16 cellular contexts compared by ENCODE assay signal in the genomic region with DNA sequence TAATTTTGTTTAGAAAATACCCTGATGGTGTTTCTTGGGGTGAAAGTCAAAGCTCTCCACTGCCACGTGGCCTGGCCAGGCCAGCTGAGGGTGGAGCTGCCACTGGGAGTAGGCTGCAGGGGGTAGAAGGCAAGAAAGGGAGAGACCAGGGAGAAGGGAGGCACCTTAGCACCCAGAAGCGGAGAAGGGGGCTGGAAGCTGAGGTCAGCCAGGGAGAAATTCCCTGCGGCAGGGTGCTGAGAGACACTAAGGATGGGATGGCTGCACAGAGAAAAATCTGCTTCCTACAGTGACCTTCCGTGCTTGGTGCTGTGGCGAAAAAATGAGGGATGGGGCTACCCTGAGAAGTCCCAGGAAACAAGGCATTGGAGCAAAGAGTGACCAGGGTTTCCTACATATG.
DNase-seq lines count a peak whose midpoint lies in the region; ATAC-seq and TF ChIP-seq lines count a peak whose summit lies in the region.
"Had no signal": no experiment of that assay in that cellular context is flagged by ENCODE, and none has a peak within 500 bp of the region (broad histone marks: within the 10 kb centered on the region; RNA-seq: fewer than 3 reads in every experiment).

No MANE protein-coding gene starts in this region.

- H3K4me3 ChIP-seq in H7 (ENCODE audit: insufficient read depth, low read depth, low read length): no peak overlapping the region
- no peak overlapping the region for H3K4me3 ChIP-seq in osteoblast (ENCODE audit: insufficient read depth, low read length)
- H3K4me3 ChIP-seq: BLaER1, GM23338, HAP-1 had no signal

- no peaks in the 10 kb centered on the region for H3K36me3 ChIP-seq in H7 (replicated peaks; ENCODE audit: control insufficient read depth, insufficient read depth, low read length)
- H3K36me3 ChIP-seq in osteoblast (ENCODE audit: insufficient read depth, low read length): no peaks in the 10 kb centered on the region
- H3K36me3 ChIP-seq: BLaER1, HAP-1 had no signal

- H3K4me2 ChIP-seq in osteoblast (ENCODE audit: insufficient read depth, low read length): no peak overlapping the region
- H3K4me2 ChIP-seq: BLaER1, GM23338 had no signal

- peak; percentile 2 for DNase-seq in activated T-cell treated with anti-CD3 and anti-CD28 coated beads, Interleukin-2, amount 50 U/mL, for 1 hour
- DNase-seq in activated T-cell treated with anti-CD3 and anti-CD28 coated beads for 4 hours (no peak), H7 (peak; percentile 40), osteoblast (ENCODE audit: insufficient read length, low spot score, missing footprints) (peak; percentile 37), GM19240 (ENCODE audit: insufficient read length, low spot score) (no peak)
- DNase-seq: Caco-2; CD4-positive, CD25-positive, alpha-beta regulatory T cell; CD8-positive, alpha-beta T cell; DMS153; DND-41 had no signal

- no peak for ATAC-seq in GM19397 (IDR thresholded peaks at IDR 0.05; ENCODE audit: unreplicated experiment)
- ATAC-seq: CD8-positive, alpha-beta T cell; GM23338 had no signal

- H3K27me3 ChIP-seq in H7 (ENCODE audit: control insufficient read depth, insufficient read depth, low read length) (no peaks in the 10 kb centered on the region), osteoblast (ENCODE audit: insufficient read depth, low read length) (no peaks in the 10 kb centered on the region)
- H3K27me3 ChIP-seq: BLaER1 had no signal

- H3K4me1 ChIP-seq in osteoblast (ENCODE audit: insufficient read depth, low read length): peaks cover 8% of the 10 kb centered on the region

- H3K79me2 ChIP-seq in osteoblast (ENCODE audit: insufficient read depth, low read length): no peaks in the 10 kb centered on the region

- no peaks in the 10 kb centered on the region for H3K9me3 ChIP-seq in osteoblast (ENCODE audit: low read depth, low read length)
- H3K9me3 ChIP-seq: BLaER1, Caco-2, HAP-1 had no signal

- no peak overlapping the region for H3K27ac ChIP-seq in osteoblast (ENCODE audit: low read depth, low read length)
- H3K27ac ChIP-seq: 22Rv1, BLaER1, C4-2B had no signal

- no peak for TF ChIP-seq CTCF in osteoblast (IDR thresholded peaks at IDR 0.05; ENCODE audit: extremely low read depth, low read depth, low read length)

- H2AFZ ChIP-seq in osteoblast (ENCODE audit: low read length): no peak overlapping the region

- no peaks in the 10 kb centered on the region for H4K20me1 ChIP-seq in osteoblast (ENCODE audit: insufficient read depth, low read length)
- H4K20me1 ChIP-seq: BLaER1 had no signal

Comparison
In these comparisons a context has a peak if more than half of its experiments do, and no peak if none do; other contexts are left out.
1. DNase-seq: peak in activated T-cell treated with anti-CD3 and anti-CD28 coated beads, Interleukin-2, amount 50 U/mL, for 1 hour (single experiment), H7 (single experiment) and osteoblast (single experiment); none in activated T-cell treated with anti-CD3 and anti-CD28 coated beads for 4 hours (single experiment) and GM19240 (single experiment).